ENCODE assay signal across 9 cellular contexts in genomic region chr17:73278465-73279453, GRCh38. TPM values are rescaled to one million over a fixed set of nuclear protein-coding genes. Genes with fewer than 3 reads are reported as not detected.
DNase-seq lines count a peak whose midpoint lies in the region; ATAC-seq and TF ChIP-seq lines count a peak whose summit lies in the region.
"Had no signal": no experiment of that assay in that cellular context is flagged by ENCODE, and none has a peak within 500 bp of the region (broad histone marks: within the 10 kb centered on the region; RNA-seq: fewer than 3 reads in every experiment).

No MANE protein-coding gene starts in this region.

- H3K4me3 ChIP-seq in IMR-90 (ENCODE audit: insufficient read depth, low read depth, low read length) (no peak overlapping the region), RWPE2 (ENCODE audit: severe bottlenecking) (no peak overlapping the region), heart right ventricle (no peak overlapping the region), subcutaneous abdominal adipose tissue (ENCODE audit: low read depth in 1 of 5, low read length in 5 of 5) (no peak overlapping the region)

- peaks cover 6% of the 10 kb centered on the region; the same call in 1 of the 2 replicates for H3K4me1 ChIP-seq in IMR-90 (ENCODE audit: control insufficient read depth, insufficient read depth, low read length)
- no peaks in the 10 kb centered on the region for H3K4me1 ChIP-seq in RWPE2 (ENCODE audit: insufficient read depth, poor library complexity, severe bottlenecking)
- H3K4me1 ChIP-seq in heart right ventricle, result peaks cover 13 to 48% (median 34%) of the 10 kb centered on the region in 9 donors
- peaks cover 10 to 32% (median 24%) of the 10 kb centered on the region in 5 donors for H3K4me1 ChIP-seq in subcutaneous abdominal adipose tissue (ENCODE audit: control insufficient read depth in 5 of 5, insufficient read depth in 5 of 5, low read length in 5 of 5)

- no peak overlapping the region for H3K18ac ChIP-seq in IMR-90 (ENCODE audit: low read depth, low read length)

- H2AFZ ChIP-seq in IMR-90 (replicated peaks; ENCODE audit: low read length, poor library complexity), result peak overlapping the region; percentile 53

- H3K27ac ChIP-seq in IMR-90 (ENCODE audit: insufficient read depth, low read length) (no peak overlapping the region), RWPE2 (ENCODE audit: poor library complexity, severe bottlenecking) (no peak overlapping the region), heart right ventricle (peak overlapping the region; percentile 49 to 83 (median 72)), subcutaneous abdominal adipose tissue (ENCODE audit: low read depth, low read length) (peak overlapping the region; percentile 50)

- BruUV-seq in IMR-90 (replicated peaks; lab: Mats Ljungman, UMichigan), result no TSS peak

- H3K4me2 ChIP-seq in IMR-90 (ENCODE audit: low read depth, low read length), result no peak overlapping the region

- DNase-seq in IMR-90 (no peak), RWPE2 (ENCODE audit: low spot score) (no peak), heart right ventricle (peak in 1 of 2 donors; percentile 37), medulla oblongata (ENCODE audit: extremely low spot score) (no peak)
- DNase-seq: natural killer cell had no signal

- no peak overlapping the region for H2BK120ac ChIP-seq in IMR-90 (ENCODE audit: low read depth, low read length)

- H4K5ac ChIP-seq in IMR-90 (ENCODE audit: low read depth, low read length), result no peak overlapping the region

- H4K20me1 ChIP-seq in IMR-90 (ENCODE audit: insufficient read depth, low read length), result peaks cover 7% of the 10 kb centered on the region

- dilution Hi-C loops in IMR-90 (cut with HindIII; ENCODE audit: low sequenced_read_pairs, unreplicated experiment), result no loop called here

- TF ChIP-seq RAD21 in IMR-90 (IDR thresholded peaks at IDR 0.05; ENCODE audit: low read length), result no peak

- no peak overlapping the region for H2BK20ac ChIP-seq in IMR-90 (ENCODE audit: low read depth, low read length)

- ATAC-seq in IMR-90 (ENCODE audit: low read depth), result no peak
- peak; percentile 43; the same call in 2 of the 3 replicates for ATAC-seq in RWPE2 (ENCODE audit: low read depth)
- ATAC-seq in heart right ventricle, result peak; percentile 19 to 74 (median 58)
- ATAC-seq in GM19455 (IDR thresholded peaks at IDR 0.05; ENCODE audit: unreplicated experiment), result no peak
- ATAC-seq in HG03521 (IDR thresholded peaks at IDR 0.05; ENCODE audit: unreplicated experiment), result no peak
- ATAC-seq in HG02870 (IDR thresholded peaks at IDR 0.05; ENCODE audit: unreplicated experiment), result no peak
- ATAC-seq: natural killer cell had no signal

- no peaks in the 10 kb centered on the region; the same call in 1 of the 2 replicates for H3K9me1 ChIP-seq in IMR-90 (ENCODE audit: insufficient read depth, low read length)

- WGBS in IMR-90 (ENCODE audit: extremely low coverage in 2 of 2, insufficient read length in 1 of 2), 2 experiments, result 78% methylated on average over 4 of the region's 14 CpGs; no CpG with 5 or more reads in 1 of the 2 experiments
- WGBS in heart right ventricle, 2 donors, result 38 to 40% methylated on average over 14 of the region's 14 CpGs

- no peak overlapping the region for H2AK5ac ChIP-seq in IMR-90 (ENCODE audit: low read depth, low read length)

- no peak overlapping the region for H4K8ac ChIP-seq in IMR-90 (ENCODE audit: low read depth in 2 of 2, low read length in 2 of 2)

- H3K9ac ChIP-seq in IMR-90 (ENCODE audit: low read depth, low read length), result no peak overlapping the region
- no peak overlapping the region for H3K9ac ChIP-seq in subcutaneous abdominal adipose tissue (ENCODE audit: low read length in 5 of 5)

- H3K4ac ChIP-seq in IMR-90 (ENCODE audit: low read depth, low read length), result no peak overlapping the region

- POLR2A ChIA-PET in IMR-90 (lab: Charles Lee; ENCODE audit: unreplicated experiment), result no interaction called here

- peaks cover 12% of the 10 kb centered on the region; the same call in 1 of the 2 replicates for H3K36me3 ChIP-seq in IMR-90 (ENCODE audit: control insufficient read depth, insufficient read depth, low read length)
- peaks cover 3% of the 10 kb centered on the region for H3K36me3 ChIP-seq in RWPE2 (ENCODE audit: low read depth)
- peaks cover 0 to 21% (median 0%) of the 10 kb centered on the region in 9 donors for H3K36me3 ChIP-seq in heart right ventricle
- peaks cover 0 to 23% (median 6%) of the 10 kb centered on the region in 5 donors for H3K36me3 ChIP-seq in subcutaneous abdominal adipose tissue (ENCODE audit: control insufficient read depth in 5 of 5, insufficient read depth in 5 of 5, low read length in 5 of 5)

- H3K56ac ChIP-seq in IMR-90 (ENCODE audit: extremely low read depth, insufficient read depth, low read length), result no peak overlapping the region

- CTCF ChIA-PET in IMR-90 (lab: Yijun Ruan, JAX), result interaction anchor here (1.0 kb wide), 1 partner anchor 23 kb away, joined by 4 read pairs; no protein-coding TSS in a partner anchor

- no peak for TF ChIP-seq POLR2A in IMR-90 (IDR thresholded peaks at IDR 0.05; ENCODE audit: low read depth, low read length)

- no peak overlapping the region for H2AK9ac ChIP-seq in IMR-90 (replicated peaks; ENCODE audit: low read depth, low read length, poor library complexity)

- H3K9me3 ChIP-seq in IMR-90 (ENCODE audit: control insufficient read depth, insufficient read depth, low read length) (no peaks in the 10 kb centered on the region), RWPE2 (ENCODE audit: severe bottlenecking) (no peaks in the 10 kb centered on the region), heart right ventricle (no peaks in the 10 kb centered on the region), subcutaneous abdominal adipose tissue (ENCODE audit: control insufficient read depth in 5 of 5, low read length in 5 of 5) (no peaks in the 10 kb centered on the region)

- no peak overlapping the region for H2BK15ac ChIP-seq in IMR-90 (ENCODE audit: low read depth, low read length)

- no peak for TF ChIP-seq CTCF in IMR-90 (conservative IDR thresholded peaks at IDR 0.05; ENCODE audit: low read depth, low read length)
- TF ChIP-seq CTCF in RWPE2 (IDR thresholded peaks at IDR 0.05; ENCODE audit: poor library complexity, severe bottlenecking), result no peak
- no peak for TF ChIP-seq CTCF in heart right ventricle (IDR thresholded peaks at IDR 0.05)

- no peak overlapping the region for H3K23ac ChIP-seq in IMR-90 (ENCODE audit: low read depth, low read length)

- H3K79me1 ChIP-seq in IMR-90 (ENCODE audit: low read depth in 1 of 2, low read length in 2 of 2), result peaks cover 3 to 25% of the 10 kb centered on the region in 2 experiments; a peak in 3 of 4 replicates

- in situ Hi-C loops in IMR-90 (cut with MboI; ENCODE audit: low sequenced_read_pairs), result no loop called here

- H3K27me3 ChIP-seq in IMR-90 (ENCODE audit: control insufficient read depth, insufficient read depth, low read length) (no peaks in the 10 kb centered on the region), RWPE2 (ENCODE audit: insufficient read depth, poor library complexity, severe bottlenecking) (no peaks in the 10 kb centered on the region), heart right ventricle (no peaks in the 10 kb centered on the region), subcutaneous abdominal adipose tissue (ENCODE audit: control insufficient read depth in 5 of 5, insufficient read depth in 4 of 5, low read length in 5 of 5) (no peaks in the 10 kb centered on the region)

- no peak overlapping the region for H2BK5ac ChIP-seq in IMR-90 (ENCODE audit: low read depth, low read length, poor library complexity, severe bottlenecking)

- intact Hi-C loops in IMR-90 (cut with micrococcal nuclease) (no loop called here), heart right ventricle (cut with DNase I) (loop anchor here in 2 of 10 donors (5.0 kb wide), 1 partner anchor 34 kb away; the partner anchor contains the start of gene CDC42EP4 (in 2 of the 2))

- no peak overlapping the region for H4K91ac ChIP-seq in IMR-90 (ENCODE audit: insufficient read depth, low read depth, low read length)

- H3K14ac ChIP-seq in IMR-90 (replicated peaks; ENCODE audit: low read depth, low read length), result no peak overlapping the region

TF ChIP-seq in IMR-90, 13 proteins besides CTCF, POLR2A, EP300 and RAD21:
- TF ChIP-seq CHD1 (IDR thresholded peaks at IDR 0.05; ENCODE audit: low read depth, low read length) (no peak), CEBPB (IDR thresholded peaks at IDR 0.05; ENCODE audit: low read depth, low read length) (no peak), FOS (IDR thresholded peaks at IDR 0.05; ENCODE audit: low read depth, low read length) (no peak), SMC3 (IDR thresholded peaks at IDR 0.05; ENCODE audit: low read depth, low read length) (no peak), NFE2L2 (IDR thresholded peaks at IDR 0.05; ENCODE audit: low read depth, low read length) (no peak), MXI1 (IDR thresholded peaks at IDR 0.05; ENCODE audit: borderline replicate concordance, low read depth, low read length) (no peak), MAFK (IDR thresholded peaks at IDR 0.05; ENCODE audit: low read depth, low read length) (no peak), MAZ (IDR thresholded peaks at IDR 0.05; ENCODE audit: borderline replicate concordance, low read depth, low read length) (no peak), USF2 (IDR thresholded peaks at IDR 0.05; ENCODE audit: low read depth, low read length) (no peak), RFX5 (IDR thresholded peaks at IDR 0.05; ENCODE audit: low read depth, low read length) (no peak)

RNA-seq across cellular contexts. Expression of gene CPSF4L, which starts 17.1 kb away (rescaled TPM):
- not detected in 2 replicates for total RNA-seq in IMR-90 (2012; rRNA removed)
- not detected in 2 replicates for polyA plus RNA-seq in IMR-90 (2012; rRNA removed)
- polyA plus RNA-seq in IMR-90 (2012; cell fraction: cytosol; rRNA removed), result not detected in 2 replicates
- polyA plus RNA-seq in IMR-90 (2012; cell fraction: nucleus; rRNA removed; ENCODE audit: low replicate concordance), result not detected in 2 replicates
- total RNA-seq in heart right ventricle, result not detected
- polyA plus RNA-seq in heart right ventricle, result not detected
- total RNA-seq: natural killer cell had no signal

RNA-seq across cellular contexts. Expression of gene CDC42EP4, which starts 33.0 kb away (rescaled TPM):
- 14.3 and 16.1 TPM in 2 replicates for total RNA-seq in IMR-90 (2012; rRNA removed)
- 25.6 and 25.8 TPM in 2 replicates for polyA plus RNA-seq in IMR-90 (2012; rRNA removed)
- 15.5 and 25.9 TPM in 2 replicates for polyA plus RNA-seq in IMR-90 (2012; cell fraction: cytosol; rRNA removed)
- polyA plus RNA-seq in IMR-90 (2012; cell fraction: nucleus; rRNA removed; ENCODE audit: low replicate concordance), result 8.9 and 13.7 TPM in 2 replicates
- 10 to 100 TPM; 22.0 to 87.6 (median 32.1) TPM for total RNA-seq in heart right ventricle
- 10 to 100 TPM; 18.6 to 32.8 TPM for polyA plus RNA-seq in heart right ventricle

Comparison
In these comparisons a context has a peak if more than half of its experiments do, and no peak if none do; other contexts are left out.
1. ATAC-seq: peak in RWPE2 (single experiment) and heart right ventricle (8 of 8); none in IMR-90 (single experiment), GM19455 (single experiment), HG03521 (single experiment) and HG02870 (single experiment).
2. H3K27ac ChIP-seq: peak in heart right ventricle (10 of 10) and subcutaneous abdominal adipose tissue (single experiment); none in IMR-90 (single experiment) and RWPE2 (single experiment).